Comparison of ENCODE assay signal across 14 cellular contexts in the genomic region with DNA sequence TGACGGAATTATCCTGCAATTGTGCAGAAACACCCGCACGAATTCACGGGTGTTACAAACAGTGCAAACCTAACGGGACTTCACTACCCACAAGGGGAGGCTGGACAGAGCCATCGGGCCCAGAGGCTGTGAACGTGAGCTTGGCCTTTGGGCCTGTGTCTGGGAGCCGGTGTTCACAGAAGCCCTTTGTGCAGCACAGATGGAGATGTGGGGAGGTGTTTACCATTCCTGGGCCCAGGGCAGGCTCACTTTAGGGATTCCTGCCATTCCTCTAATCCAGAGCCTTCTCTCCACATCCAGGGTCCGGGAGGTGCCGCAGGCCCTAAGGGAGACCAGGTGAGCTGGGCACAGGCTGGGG. TPM values are rescaled to one million over a fixed set of nuclear protein-coding genes. Genes with fewer than 3 reads are reported as not detected.
DNase-seq lines count a peak whose midpoint lies in the region; ATAC-seq and TF ChIP-seq lines count a peak whose summit lies in the region.
"Had no signal": no experiment of that assay in that cellular context is flagged by ENCODE, and none has a peak within 500 bp of the region (broad histone marks: within the 10 kb centered on the region; RNA-seq: fewer than 3 reads in every experiment).

No MANE protein-coding gene starts in this region.

- no peak overlapping the region for H2BK15ac ChIP-seq in mesenchymal stem cell (ENCODE audit: low read depth, poor library complexity, severe bottlenecking)

- no peaks in the 10 kb centered on the region for H3K9me3 ChIP-seq in mesenchymal stem cell (ENCODE audit: control insufficient read depth, low read length)
- H3K9me3 ChIP-seq in tibial nerve: no peaks in the 10 kb centered on the region

- H3K27me3 ChIP-seq in mesenchymal stem cell (ENCODE audit: control insufficient read depth in 1 of 2, insufficient read depth in 1 of 2, low read length in 2 of 2): peaks cover 7 to 49% of the 10 kb centered on the region in 2 experiments
- H3K27me3 ChIP-seq in tibial nerve: no peaks in the 10 kb centered on the region

- no peak overlapping the region for H2BK120ac ChIP-seq in mesenchymal stem cell (ENCODE audit: low read depth, low read length)

- no peak for TF ChIP-seq EP300 in tibial nerve (IDR thresholded peaks at IDR 0.05)

- WGBS in mesenchymal stem cell: 81% methylated on average over 10 of the region's 10 CpGs
- WGBS in tibial nerve, 2 donors: 48 to 49% methylated on average over 6 to 8 of the region's 10 CpGs

- peak overlapping the region; percentile 7 for H3K27ac Mint-ChIP-seq in T-helper 1 cell treated with Interleukin-12 subunit alpha and Interleukin-12 subunit beta and Interleukin-4 antibody, amounts not matched to agents 30 μg/mL and 1 μg/mL, for 36 hours
- H3K27ac Mint-ChIP-seq in brain: peak overlapping the region in 4 of 5 experiments; percentile 79 to 90 (median 86)
- no peak overlapping the region for H3K27ac Mint-ChIP-seq in HFFc6
- no peak overlapping the region for H3K27ac Mint-ChIP-seq in activated CD4-positive, alpha-beta T cell treated with anti-CD3 and anti-CD28 coated beads for 36 hours
- H3K27ac Mint-ChIP-seq: type B pancreatic cell had no signal

- no peak for ATAC-seq in activated CD4-positive, alpha-beta T cell treated with anti-CD3 and anti-CD28 coated beads for 36 hours

- no peak overlapping the region for H3K4ac ChIP-seq in mesenchymal stem cell (ENCODE audit: low read depth in 1 of 2, low read length in 2 of 2)

- TF ChIP-seq CTCF in brain (conservative IDR thresholded peaks at IDR 0.05): no peak
- TF ChIP-seq CTCF in tibial nerve (IDR thresholded peaks at IDR 0.05): no peak
- no peak for TF ChIP-seq CTCF in HFFc6 (IDR thresholded peaks at IDR 0.05)

- no peak overlapping the region for H3K4me3 Mint-ChIP-seq in T-helper 1 cell treated with Interleukin-12 subunit alpha and Interleukin-12 subunit beta and Interleukin-4 antibody, amounts not matched to agents 30 μg/mL and 1 μg/mL, for 36 hours
- H3K4me3 Mint-ChIP-seq in brain (no peak overlapping the region), HFFc6 (no peak overlapping the region)
- no peak overlapping the region for H3K4me3 Mint-ChIP-seq in activated CD4-positive, alpha-beta T cell treated with anti-CD3 and anti-CD28 coated beads for 36 hours
- H3K4me3 Mint-ChIP-seq: activated naive CD8-positive, alpha-beta T cell treated with anti-CD3 and anti-CD28 coated beads, Interleukin-2, amount 10 ng/mL, durations not matched to agents 7 days and 5 days; type B pancreatic cell had no signal

- no peak overlapping the region for H2BK5ac ChIP-seq in mesenchymal stem cell (ENCODE audit: low read depth, low read length, poor library complexity, severe bottlenecking)

- H3K36me3 ChIP-seq in mesenchymal stem cell (ENCODE audit: control insufficient read depth in 1 of 2, insufficient read depth in 2 of 2, low read depth in 1 of 2, low read length in 2 of 2) (no peaks in the 10 kb centered on the region), tibial nerve (peaks cover 0 to 46% (median 0%) of the 10 kb centered on the region in 3 donors)

- no peak overlapping the region for H3K9ac ChIP-seq in mesenchymal stem cell (ENCODE audit: low read length)

- H3K4me1 ChIP-seq in mesenchymal stem cell (ENCODE audit: control insufficient read depth, insufficient read depth, low read depth, low read length) (peaks cover 13% of the 10 kb centered on the region), tibial nerve (peaks cover 0 to 35% (median 22%) of the 10 kb centered on the region in 4 donors)

- intact Hi-C loops in activated CD4-positive, alpha-beta T cell treated with anti-CD3 and anti-CD28 coated beads for 36 hours (cut with DNase I, micrococcal nuclease): no loop called here

- H3K23ac ChIP-seq in mesenchymal stem cell (ENCODE audit: low read length in 2 of 2): no peak overlapping the region

- no peak overlapping the region for H2BK12ac ChIP-seq in mesenchymal stem cell (ENCODE audit: low read length in 2 of 2)

- POLR2A ChIA-PET in activated CD4-positive, alpha-beta T cell treated with anti-CD3 and anti-CD28 coated beads for 36 hours (lab: Charles Lee): interaction anchor here (0.6 kb wide), 1 partner anchor 99 kb away, joined by 5 read pairs; no protein-coding TSS in a partner anchor

- H3K9me3 Mint-ChIP-seq in T-helper 1 cell treated with Interleukin-12 subunit alpha and Interleukin-12 subunit beta and Interleukin-4 antibody, amounts not matched to agents 30 μg/mL and 1 μg/mL, for 36 hours: no peaks in the 10 kb centered on the region
- H3K9me3 Mint-ChIP-seq in brain: peaks cover 0 to 7% (median 0%) of the 10 kb centered on the region in 5 experiments
- no peaks in the 10 kb centered on the region for H3K9me3 Mint-ChIP-seq in HFFc6
- H3K9me3 Mint-ChIP-seq in activated CD4-positive, alpha-beta T cell treated with anti-CD3 and anti-CD28 coated beads for 36 hours (ENCODE audit: low read depth): no peaks in the 10 kb centered on the region
- H3K9me3 Mint-ChIP-seq: activated naive CD8-positive, alpha-beta T cell treated with anti-CD3 and anti-CD28 coated beads, Interleukin-2, amount 10 ng/mL, durations not matched to agents 7 days and 5 days; naive thymus-derived CD8-positive, alpha-beta T cell; type B pancreatic cell had no signal

- no peak overlapping the region for H3K14ac ChIP-seq in mesenchymal stem cell (ENCODE audit: low read length in 2 of 2)

- H2AK5ac ChIP-seq in mesenchymal stem cell (ENCODE audit: low read length, severe bottlenecking): no peak overlapping the region

- no peak overlapping the region for H4K8ac ChIP-seq in mesenchymal stem cell (ENCODE audit: low read length)

- peaks cover 10% of the 10 kb centered on the region for H3K4me1 Mint-ChIP-seq in T-helper 1 cell treated with Interleukin-12 subunit alpha and Interleukin-12 subunit beta and Interleukin-4 antibody, amounts not matched to agents 30 μg/mL and 1 μg/mL, for 36 hours (ENCODE audit: low read depth)
- H3K4me1 Mint-ChIP-seq in brain (peaks cover 24% of the 10 kb centered on the region), HFFc6 (ENCODE audit: low read depth) (peaks cover 6% of the 10 kb centered on the region; the same call in 1 of the 2 replicates)
- peaks cover 4% of the 10 kb centered on the region for H3K4me1 Mint-ChIP-seq in activated CD4-positive, alpha-beta T cell treated with anti-CD3 and anti-CD28 coated beads for 36 hours

- TF ChIP-seq POLR2A in tibial nerve (IDR thresholded peaks at IDR 0.05): no peak

- no peak overlapping the region for H3K27ac ChIP-seq in mesenchymal stem cell (ENCODE audit: low read length, poor library complexity, severe bottlenecking)
- peak overlapping the region; percentile 49 to 81 (median 77) for H3K27ac ChIP-seq in tibial nerve

- no peak overlapping the region for H3K4me2 ChIP-seq in mesenchymal stem cell (ENCODE audit: low read length, poor library complexity, severe bottlenecking)

- H4K91ac ChIP-seq in mesenchymal stem cell (ENCODE audit: low read length): peak overlapping the region; percentile 53

- no peak overlapping the region for H3K18ac ChIP-seq in mesenchymal stem cell (ENCODE audit: low read depth in 1 of 2, low read length in 2 of 2)

- H3K4me3 ChIP-seq in mesenchymal stem cell (ENCODE audit: insufficient read depth in 1 of 2, low read depth in 1 of 2, low read length in 2 of 2) (no peak overlapping the region), tibial nerve (no peak overlapping the region)

- CTCF ChIA-PET in activated CD4-positive, alpha-beta T cell treated with anti-CD3 and anti-CD28 coated beads for 36 hours (lab: Charles Lee): interaction anchor here (0.7 to 1.5 kb wide), 3 partner anchors 9 to 177 kb away, joined by 3 to 4 read pairs (median 3); no protein-coding TSS in a partner anchor

- no peaks in the 10 kb centered on the region for H3K27me3 Mint-ChIP-seq in T-helper 1 cell treated with Interleukin-12 subunit alpha and Interleukin-12 subunit beta and Interleukin-4 antibody, amounts not matched to agents 30 μg/mL and 1 μg/mL, for 36 hours (ENCODE audit: low read depth)
- H3K27me3 Mint-ChIP-seq in brain: no peaks in the 10 kb centered on the region
- peaks cover 4% of the 10 kb centered on the region; the same call in 1 of the 2 replicates for H3K27me3 Mint-ChIP-seq in HFFc6 (ENCODE audit: insufficient read depth)
- no peaks in the 10 kb centered on the region for H3K27me3 Mint-ChIP-seq in activated CD4-positive, alpha-beta T cell treated with anti-CD3 and anti-CD28 coated beads for 36 hours
- H3K27me3 Mint-ChIP-seq: activated naive CD8-positive, alpha-beta T cell treated with anti-CD3 and anti-CD28 coated beads, Interleukin-2, amount 10 ng/mL, durations not matched to agents 7 days and 5 days; type B pancreatic cell had no signal

- no peaks in the 10 kb centered on the region for H3K79me1 ChIP-seq in mesenchymal stem cell (replicated peaks; ENCODE audit: low read length, poor library complexity, severe bottlenecking)

- H3K36me3 Mint-ChIP-seq in T-helper 1 cell treated with Interleukin-12 subunit alpha and Interleukin-12 subunit beta and Interleukin-4 antibody, amounts not matched to agents 30 μg/mL and 1 μg/mL, for 36 hours (ENCODE audit: low read depth): no peaks in the 10 kb centered on the region
- no peaks in the 10 kb centered on the region for H3K36me3 Mint-ChIP-seq in brain
- no peaks in the 10 kb centered on the region for H3K36me3 Mint-ChIP-seq in HFFc6 (ENCODE audit: low read depth)
- no peaks in the 10 kb centered on the region for H3K36me3 Mint-ChIP-seq in activated CD4-positive, alpha-beta T cell treated with anti-CD3 and anti-CD28 coated beads for 36 hours (ENCODE audit: low read depth)
- H3K36me3 Mint-ChIP-seq: activated naive CD8-positive, alpha-beta T cell treated with anti-CD3 and anti-CD28 coated beads, Interleukin-2, amount 10 ng/mL, durations not matched to agents 7 days and 5 days; naive thymus-derived CD8-positive, alpha-beta T cell; type B pancreatic cell had no signal

- no peak for DNase-seq in T-helper 1 cell
- DNase-seq in mesenchymal stem cell: no peak
- DNase-seq in tibial nerve (ENCODE audit: low spot score in 2 of 2): no peak
- no peak for DNase-seq in HFFc6
- DNase-seq in kidney glomerular epithelial cell (lab: John Stamatoyannopoulos, UW): no peak
- DNase-seq in activated CD4-positive, alpha-beta T cell treated with anti-CD3 and anti-CD28 coated beads for 36 hours: no peak
- DNase-seq: activated CD8-positive, alpha-beta memory T cell treated with anti-CD3 and anti-CD28 coated beads, Interleukin-2, amount 50 U/mL, for 4 hours; activated naive CD8-positive, alpha-beta T cell treated with anti-CD3 and anti-CD28 coated beads, Interleukin-2, amount 10 ng/mL, durations not matched to agents 7 days and 5 days; dermis blood vessel endothelial cell; NCI-H524 treated with DMSO at 0.1 percent for 48 hours had no signal

- H2AFZ ChIP-seq in mesenchymal stem cell (ENCODE audit: low read depth, low read length): no peak overlapping the region

RNA-seq across cellular contexts. Expression of a gene that starts 15.0 kb away (rescaled TPM):
- 17.5 TPM for polyA plus RNA-seq in brain (ENCODE audit: insufficient read depth, low read depth, low replicate concordance)
- polyA plus RNA-seq in mesenchymal stem cell (2013, experiment 1 of 2): 0.79 TPM
- 0.44 TPM for polyA plus RNA-seq in mesenchymal stem cell (2013, experiment 2 of 2)
- total RNA-seq in tibial nerve: 10 to 100 TPM; 51.3 to 81.2 (median 63.5) TPM
- under 1 TPM in 3 of 6 experiments, not detected in 3; 0.07 to 0.34 (median 0.09) TPM for total RNA-seq in HFFc6 (2021; fragmentation: NEBNext Ultra II Directional; extraction: Animal tissue kit (Norgen Biotek cat#: 25700))
- not detected for total RNA-seq in activated CD4-positive, alpha-beta T cell treated with anti-CD3 and anti-CD28 coated beads for 36 hours

RNA-seq across cellular contexts. Expression of a gene that starts 27.2 kb away (rescaled TPM):
- polyA plus RNA-seq in brain (ENCODE audit: insufficient read depth, low read depth, low replicate concordance): 37.0 TPM
- 28.3 TPM for polyA plus RNA-seq in mesenchymal stem cell (2013, experiment 1 of 2)
- polyA plus RNA-seq in mesenchymal stem cell (2013, experiment 2 of 2): 27.4 TPM
- total RNA-seq in tibial nerve: 100 to 1,000 TPM in 1 of 4 donors, 10 to 100 TPM in 3; 67.1 to 108 (median 80.8) TPM
- 10 to 100 TPM; 37.8 to 42.2 (median 39.0) TPM for total RNA-seq in HFFc6 (2021; fragmentation: NEBNext Ultra II Directional; extraction: Animal tissue kit (Norgen Biotek cat#: 25700))
- 10 to 100 TPM; 43.8 to 44.7 TPM for total RNA-seq in activated CD4-positive, alpha-beta T cell treated with anti-CD3 and anti-CD28 coated beads for 36 hours

RNA-seq across cellular contexts. Expression of a gene that starts 29.8 kb away (rescaled TPM):
- 21.1 TPM for polyA plus RNA-seq in brain (ENCODE audit: insufficient read depth, low read depth, low replicate concordance)
- 6.1 TPM for polyA plus RNA-seq in mesenchymal stem cell (2013, experiment 1 of 2)
- 6.9 TPM for polyA plus RNA-seq in mesenchymal stem cell (2013, experiment 2 of 2)
- total RNA-seq in tibial nerve: 10 to 100 TPM in 3 of 4 donors, 1 to 10 TPM in 1; 9.8 to 25.1 (median 16.2) TPM
- total RNA-seq in HFFc6 (2021; fragmentation: NEBNext Ultra II Directional; extraction: Animal tissue kit (Norgen Biotek cat#: 25700)): 10 to 100 TPM; 19.9 to 25.2 (median 21.1) TPM
- 1 to 10 TPM; 5.2 to 6.6 TPM for total RNA-seq in activated CD4-positive, alpha-beta T cell treated with anti-CD3 and anti-CD28 coated beads for 36 hours

RNA-seq across cellular contexts. Expression of a gene that starts 35.6 kb away (rescaled TPM):
- polyA plus RNA-seq in brain (ENCODE audit: insufficient read depth, low read depth, low replicate concordance): 11.8 TPM
- 14.2 TPM for polyA plus RNA-seq in mesenchymal stem cell (2013, experiment 1 of 2)
- 14.5 TPM for polyA plus RNA-seq in mesenchymal stem cell (2013, experiment 2 of 2)
- 10 to 100 TPM; 12.0 to 15.3 (median 13.6) TPM for total RNA-seq in tibial nerve
- total RNA-seq in HFFc6 (2021; fragmentation: NEBNext Ultra II Directional; extraction: Animal tissue kit (Norgen Biotek cat#: 25700)): 10 to 100 TPM; 14.9 to 17.8 (median 16.6) TPM
- 10 to 100 TPM; 14.5 to 15.0 TPM for total RNA-seq in activated CD4-positive, alpha-beta T cell treated with anti-CD3 and anti-CD28 coated beads for 36 hours

Comparison
In these comparisons a context has a peak if more than half of its experiments do, and no peak if none do; other contexts are left out.
1. H3K27ac Mint-ChIP-seq: peak in T-helper 1 cell treated with Interleukin-12 subunit alpha and Interleukin-12 subunit beta and Interleukin-4 antibody, amounts not matched to agents 30 μg/mL and 1 μg/mL, for 36 hours (single experiment) and brain (4 of 5); none in HFFc6 (single experiment) and activated CD4-positive, alpha-beta T cell treated with anti-CD3 and anti-CD28 coated beads for 36 hours (single experiment).
2. RNA of a gene that starts 15.0 kb away (total RNA-seq): 51.3 to 81.2 TPM in tibial nerve; 0.07 to 0.34 TPM in HFFc6 and not detected in activated CD4-positive, alpha-beta T cell treated with anti-CD3 and anti-CD28 coated beads for 36 hours; every median in the first group is over 10 times any median in the second.